In the genomic region with DNA sequence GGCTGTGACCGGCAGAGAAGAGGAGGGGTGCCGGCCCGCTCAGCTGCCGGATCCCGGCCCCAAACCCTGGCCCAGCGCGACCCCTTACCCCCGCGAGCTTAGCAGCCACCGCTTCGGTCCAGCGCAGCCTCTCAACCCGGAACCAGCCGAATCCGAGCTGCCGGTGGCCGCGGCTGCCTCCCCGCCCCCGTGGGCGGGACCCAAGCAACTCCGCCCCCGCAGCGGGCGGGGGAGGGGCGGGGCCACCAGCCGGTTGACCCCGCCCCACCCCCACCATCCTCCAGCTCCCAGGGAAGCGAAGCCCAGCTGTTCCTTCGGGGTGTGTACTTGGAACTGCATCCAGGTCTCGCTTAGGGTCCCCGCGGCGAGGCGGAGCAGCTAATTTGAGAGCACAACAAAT, we compare ENCODE assay signal across 7 cellular contexts. TPM values are rescaled to one million over a fixed set of nuclear protein-coding genes. Genes with fewer than 3 reads are reported as not detected.
A peak's percentile ranks its signal among the peaks of the same experiment; 100 is the strongest.
DNase-seq lines count a peak whose midpoint lies in the region; ATAC-seq and TF ChIP-seq lines count a peak whose summit lies in the region.

A gene (minus strand): TSS at position 138 of the 400 bp plus-strand sequence. CDS start 611 bp downstream, outside the sequence.

- no peaks in the 10 kb centered on the region for H3K9me3 Mint-ChIP-seq in activated CD4-positive, alpha-beta memory T cell treated with anti-CD3 and anti-CD28 coated beads for 36 hours

- CTCF ChIA-PET in activated CD4-positive, alpha-beta memory T cell treated with anti-CD3 and anti-CD28 coated beads for 36 hours (lab: Charles Lee), result interaction anchor here (1.0 to 2.0 kb wide), 9 partner anchors 8 to 452 kb away, joined by 3 to 21 read pairs (median 4); a partner anchor contains a TSS

- no peak within 1 kb of the TSS for H3K27ac Mint-ChIP-seq in activated CD4-positive, alpha-beta memory T cell treated with anti-CD3 and anti-CD28 coated beads for 36 hours

- no peaks in the 10 kb centered on the region for H3K36me3 Mint-ChIP-seq in activated CD4-positive, alpha-beta memory T cell treated with anti-CD3 and anti-CD28 coated beads for 36 hours

- H3K4me1 ChIP-seq in duodenal mucosa (ENCODE audit: control insufficient read depth in 1 of 2, insufficient read depth in 2 of 2, low read length in 2 of 2) (peaks cover 13 to 14% of the 10 kb centered on the region in 2 donors), lower lobe of right lung (peaks cover 9% of the 10 kb centered on the region)

- no peak for TF ChIP-seq CTCF in lower lobe of right lung (IDR thresholded peaks at IDR 0.05)

- peaks cover 14% of the 10 kb centered on the region for H3K4me1 Mint-ChIP-seq in activated CD4-positive, alpha-beta memory T cell treated with anti-CD3 and anti-CD28 coated beads for 36 hours (ENCODE audit: low read depth)

- peak within 1 kb of the TSS; percentile 68 to 84 for H3K4me3 ChIP-seq in duodenal mucosa (ENCODE audit: low read depth in 1 of 2, low read length in 2 of 2)
- H3K4me3 ChIP-seq in lower lobe of right lung, result peak within 1 kb of the TSS; percentile 88

- POLR2A ChIA-PET in activated CD4-positive, alpha-beta memory T cell treated with anti-CD3 and anti-CD28 coated beads for 36 hours (lab: Charles Lee), result interaction anchor here (1.0 to 2.2 kb wide), 3 partner anchors 55 to 88 kb away, joined by 3 to 10 read pairs (median 5); no protein-coding TSS in a partner anchor

- H3K36me3 ChIP-seq in duodenal mucosa (ENCODE audit: control insufficient read depth in 1 of 2, insufficient read depth in 2 of 2, low read length in 2 of 2) (no peaks in the 10 kb centered on the region), lower lobe of right lung (no peaks in the 10 kb centered on the region)

- no peak within 1 kb of the TSS for H3K27ac ChIP-seq in duodenal mucosa (ENCODE audit: low read depth, low read length)
- H3K27ac ChIP-seq in lower lobe of right lung, result peak within 1 kb of the TSS; percentile 60

- H3K9me3 ChIP-seq in duodenal mucosa (ENCODE audit: control insufficient read depth in 1 of 2, low read length in 2 of 2) (no peaks in the 10 kb centered on the region), lower lobe of right lung (no peaks in the 10 kb centered on the region)

- peak; percentile 61 to 91 for DNase-seq in NCI-H526 (lab: John Stamatoyannopoulos, UW)
- DNase-seq in activated CD4-positive, alpha-beta memory T cell treated with anti-CD3 and anti-CD28 coated beads for 36 hours, result peak; percentile 78
- peak; percentile 90 for DNase-seq in lower lobe of right lung
- DNase-seq in stimulated activated CD4-positive, alpha-beta T cell treated with anti-CD3 and anti-CD28 coated beads, TNF-alpha, amount 100 ng/mL, for 1 hour (ENCODE audit: low read depth in 3 of 3, low spot score in 1 of 3), result peak; percentile 39 to 69 (median 56)

- H3K27me3 Mint-ChIP-seq in activated CD4-positive, alpha-beta memory T cell treated with anti-CD3 and anti-CD28 coated beads for 36 hours, result peaks cover 6% of the 10 kb centered on the region

- H3K9ac ChIP-seq in duodenal mucosa (ENCODE audit: low read depth in 1 of 2, low read length in 2 of 2), result peak within 1 kb of the TSS; percentile 1 to 54

- peak within 1 kb of the TSS; percentile 83 for H3K4me3 Mint-ChIP-seq in activated CD4-positive, alpha-beta memory T cell treated with anti-CD3 and anti-CD28 coated beads for 36 hours

- intact Hi-C loops in activated CD4-positive, alpha-beta memory T cell treated with anti-CD3 and anti-CD28 coated beads for 36 hours (cut with micrococcal nuclease), result loop anchor here (2.0 kb wide), 2 partner anchors 55 to 75 kb away; a partner anchor contains a TSS
- intact Hi-C loops in lower lobe of right lung (cut with DNase I), result no loop called here

- ATAC-seq in GM18511 (IDR thresholded peaks at IDR 0.05; ENCODE audit: unreplicated experiment), result peak; percentile 60
- ATAC-seq in HG03439 (IDR thresholded peaks at IDR 0.05; ENCODE audit: unreplicated experiment), result peak; percentile 65
- peak; percentile 95 to 96 for ATAC-seq in lower lobe of right lung

- H3K27me3 ChIP-seq in duodenal mucosa (ENCODE audit: control insufficient read depth in 1 of 2, insufficient read depth in 2 of 2, low read length in 2 of 2) (no peaks in the 10 kb centered on the region), lower lobe of right lung (ENCODE audit: low read depth) (no peaks in the 10 kb centered on the region)

RNA-seq across cellular contexts. Expression of the gene that starts here (rescaled TPM):
- total RNA-seq in activated CD4-positive, alpha-beta memory T cell treated with anti-CD3 and anti-CD28 coated beads for 36 hours, result 1 to 10 TPM; 3.6 to 3.9 TPM
- total RNA-seq in lower lobe of right lung, result 6.5 TPM
